1 cellular context compared by ENCODE assay signal in the genomic region with DNA sequence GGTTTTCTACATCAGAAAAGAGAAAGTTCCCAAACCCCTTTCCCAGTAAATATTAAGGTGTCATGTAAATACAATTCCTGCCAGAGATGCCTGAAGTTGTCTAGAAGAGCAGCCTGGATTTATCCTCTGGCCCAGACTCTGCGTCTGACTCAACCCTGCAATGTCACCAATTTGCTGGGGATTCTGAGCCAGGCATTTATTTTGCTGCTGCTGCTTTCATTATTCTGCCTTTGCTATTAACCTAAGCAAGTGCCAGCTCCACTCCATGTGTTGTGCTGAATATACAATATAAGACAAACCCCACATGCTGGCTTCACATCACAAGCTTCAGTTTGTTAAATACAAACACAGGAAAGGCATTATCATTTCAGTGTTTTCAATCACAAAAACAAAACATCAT.
TF ChIP-seq lines count a peak whose summit lies in the region.

No MANE protein-coding gene starts in this region.

TF ChIP-seq in WTC11, 78 proteins besides CTCF, POLR2A, EP300 and RAD21 (continued from another document):
- TF ChIP-seq, protein P1, sequence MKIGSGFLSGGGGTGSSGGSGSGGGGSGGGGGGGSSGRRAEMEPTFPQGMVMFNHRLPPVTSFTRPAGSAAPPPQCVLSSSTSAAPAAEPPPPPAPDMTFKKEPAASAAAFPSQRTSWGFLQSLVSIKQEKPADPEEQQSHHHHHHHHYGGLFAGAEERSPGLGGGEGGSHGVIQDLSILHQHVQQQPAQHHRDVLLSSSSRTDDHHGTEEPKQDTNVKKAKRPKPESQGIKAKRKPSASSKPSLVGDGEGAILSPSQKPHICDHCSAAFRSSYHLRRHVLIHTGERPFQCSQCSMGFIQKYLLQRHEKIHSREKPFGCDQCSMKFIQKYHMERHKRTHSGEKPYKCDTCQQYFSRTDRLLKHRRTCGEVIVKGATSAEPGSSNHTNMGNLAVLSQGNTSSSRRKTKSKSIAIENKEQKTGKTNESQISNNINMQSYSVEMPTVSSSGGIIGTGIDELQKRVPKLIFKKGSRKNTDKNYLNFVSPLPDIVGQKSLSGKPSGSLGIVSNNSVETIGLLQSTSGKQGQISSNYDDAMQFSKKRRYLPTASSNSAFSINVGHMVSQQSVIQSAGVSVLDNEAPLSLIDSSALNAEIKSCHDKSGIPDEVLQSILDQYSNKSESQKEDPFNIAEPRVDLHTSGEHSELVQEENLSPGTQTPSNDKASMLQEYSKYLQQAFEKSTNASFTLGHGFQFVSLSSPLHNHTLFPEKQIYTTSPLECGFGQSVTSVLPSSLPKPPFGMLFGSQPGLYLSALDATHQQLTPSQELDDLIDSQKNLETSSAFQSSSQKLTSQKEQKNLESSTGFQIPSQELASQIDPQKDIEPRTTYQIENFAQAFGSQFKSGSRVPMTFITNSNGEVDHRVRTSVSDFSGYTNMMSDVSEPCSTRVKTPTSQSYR (CRISPR knock-in tag; IDR thresholded peaks at IDR 0.05): no peak
- TF ChIP-seq, protein P2, sequence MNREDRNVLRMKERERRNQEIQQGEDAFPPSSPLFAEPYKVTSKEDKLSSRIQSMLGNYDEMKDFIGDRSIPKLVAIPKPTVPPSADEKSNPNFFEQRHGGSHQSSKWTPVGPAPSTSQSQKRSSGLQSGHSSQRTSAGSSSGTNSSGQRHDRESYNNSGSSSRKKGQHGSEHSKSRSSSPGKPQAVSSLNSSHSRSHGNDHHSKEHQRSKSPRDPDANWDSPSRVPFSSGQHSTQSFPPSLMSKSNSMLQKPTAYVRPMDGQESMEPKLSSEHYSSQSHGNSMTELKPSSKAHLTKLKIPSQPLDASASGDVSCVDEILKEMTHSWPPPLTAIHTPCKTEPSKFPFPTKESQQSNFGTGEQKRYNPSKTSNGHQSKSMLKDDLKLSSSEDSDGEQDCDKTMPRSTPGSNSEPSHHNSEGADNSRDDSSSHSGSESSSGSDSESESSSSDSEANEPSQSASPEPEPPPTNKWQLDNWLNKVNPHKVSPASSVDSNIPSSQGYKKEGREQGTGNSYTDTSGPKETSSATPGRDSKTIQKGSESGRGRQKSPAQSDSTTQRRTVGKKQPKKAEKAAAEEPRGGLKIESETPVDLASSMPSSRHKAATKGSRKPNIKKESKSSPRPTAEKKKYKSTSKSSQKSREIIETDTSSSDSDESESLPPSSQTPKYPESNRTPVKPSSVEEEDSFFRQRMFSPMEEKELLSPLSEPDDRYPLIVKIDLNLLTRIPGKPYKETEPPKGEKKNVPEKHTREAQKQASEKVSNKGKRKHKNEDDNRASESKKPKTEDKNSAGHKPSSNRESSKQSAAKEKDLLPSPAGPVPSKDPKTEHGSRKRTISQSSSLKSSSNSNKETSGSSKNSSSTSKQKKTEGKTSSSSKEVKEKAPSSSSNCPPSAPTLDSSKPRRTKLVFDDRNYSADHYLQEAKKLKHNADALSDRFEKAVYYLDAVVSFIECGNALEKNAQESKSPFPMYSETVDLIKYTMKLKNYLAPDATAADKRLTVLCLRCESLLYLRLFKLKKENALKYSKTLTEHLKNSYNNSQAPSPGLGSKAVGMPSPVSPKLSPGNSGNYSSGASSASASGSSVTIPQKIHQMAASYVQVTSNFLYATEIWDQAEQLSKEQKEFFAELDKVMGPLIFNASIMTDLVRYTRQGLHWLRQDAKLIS (CRISPR knock-in tag; IDR thresholded peaks at IDR 0.05; ENCODE audit: borderline replicate concordance): no peak
- TF ChIP-seq GRHL2 (CRISPR knock-in tag; IDR thresholded peaks at IDR 0.05; ENCODE audit: insufficient replicate concordance, severe bottlenecking): no peak
- TF ChIP-seq OVOL2 (CRISPR knock-in tag; IDR thresholded peaks at IDR 0.05; ENCODE audit: borderline replicate concordance): no peak
- no peak for TF ChIP-seq TEAD4 (CRISPR knock-in tag; IDR thresholded peaks at IDR 0.05)
- TF ChIP-seq ZNF138 (CRISPR knock-in tag; conservative IDR thresholded peaks at IDR 0.05): no peak
- TF ChIP-seq, protein P3, sequence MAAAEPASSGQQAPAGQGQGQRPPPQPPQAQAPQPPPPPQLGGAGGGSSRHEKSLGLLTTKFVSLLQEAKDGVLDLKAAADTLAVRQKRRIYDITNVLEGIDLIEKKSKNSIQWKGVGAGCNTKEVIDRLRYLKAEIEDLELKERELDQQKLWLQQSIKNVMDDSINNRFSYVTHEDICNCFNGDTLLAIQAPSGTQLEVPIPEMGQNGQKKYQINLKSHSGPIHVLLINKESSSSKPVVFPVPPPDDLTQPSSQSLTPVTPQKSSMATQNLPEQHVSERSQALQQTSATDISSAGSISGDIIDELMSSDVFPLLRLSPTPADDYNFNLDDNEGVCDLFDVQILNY (CRISPR knock-in tag; IDR thresholded peaks at IDR 0.05): no peak
- TF ChIP-seq, protein P4, sequence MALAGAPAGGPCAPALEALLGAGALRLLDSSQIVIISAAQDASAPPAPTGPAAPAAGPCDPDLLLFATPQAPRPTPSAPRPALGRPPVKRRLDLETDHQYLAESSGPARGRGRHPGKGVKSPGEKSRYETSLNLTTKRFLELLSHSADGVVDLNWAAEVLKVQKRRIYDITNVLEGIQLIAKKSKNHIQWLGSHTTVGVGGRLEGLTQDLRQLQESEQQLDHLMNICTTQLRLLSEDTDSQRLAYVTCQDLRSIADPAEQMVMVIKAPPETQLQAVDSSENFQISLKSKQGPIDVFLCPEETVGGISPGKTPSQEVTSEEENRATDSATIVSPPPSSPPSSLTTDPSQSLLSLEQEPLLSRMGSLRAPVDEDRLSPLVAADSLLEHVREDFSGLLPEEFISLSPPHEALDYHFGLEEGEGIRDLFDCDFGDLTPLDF (CRISPR knock-in tag; IDR thresholded peaks at IDR 0.05): no peak
- TF ChIP-seq TP53 (CRISPR knock-in tag; IDR thresholded peaks at IDR 0.05): no peak
- no peak for TF ChIP-seq ELF4 (CRISPR knock-in tag; IDR thresholded peaks at IDR 0.05; ENCODE audit: low read depth)
- TF ChIP-seq, protein P5, sequence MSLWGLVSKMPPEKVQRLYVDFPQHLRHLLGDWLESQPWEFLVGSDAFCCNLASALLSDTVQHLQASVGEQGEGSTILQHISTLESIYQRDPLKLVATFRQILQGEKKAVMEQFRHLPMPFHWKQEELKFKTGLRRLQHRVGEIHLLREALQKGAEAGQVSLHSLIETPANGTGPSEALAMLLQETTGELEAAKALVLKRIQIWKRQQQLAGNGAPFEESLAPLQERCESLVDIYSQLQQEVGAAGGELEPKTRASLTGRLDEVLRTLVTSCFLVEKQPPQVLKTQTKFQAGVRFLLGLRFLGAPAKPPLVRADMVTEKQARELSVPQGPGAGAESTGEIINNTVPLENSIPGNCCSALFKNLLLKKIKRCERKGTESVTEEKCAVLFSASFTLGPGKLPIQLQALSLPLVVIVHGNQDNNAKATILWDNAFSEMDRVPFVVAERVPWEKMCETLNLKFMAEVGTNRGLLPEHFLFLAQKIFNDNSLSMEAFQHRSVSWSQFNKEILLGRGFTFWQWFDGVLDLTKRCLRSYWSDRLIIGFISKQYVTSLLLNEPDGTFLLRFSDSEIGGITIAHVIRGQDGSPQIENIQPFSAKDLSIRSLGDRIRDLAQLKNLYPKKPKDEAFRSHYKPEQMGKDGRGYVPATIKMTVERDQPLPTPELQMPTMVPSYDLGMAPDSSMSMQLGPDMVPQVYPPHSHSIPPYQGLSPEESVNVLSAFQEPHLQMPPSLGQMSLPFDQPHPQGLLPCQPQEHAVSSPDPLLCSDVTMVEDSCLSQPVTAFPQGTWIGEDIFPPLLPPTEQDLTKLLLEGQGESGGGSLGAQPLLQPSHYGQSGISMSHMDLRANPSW (CRISPR knock-in tag; conservative IDR thresholded peaks at IDR 0.05; ENCODE audit: low read depth): no peak
- TF ChIP-seq JAZF1 (CRISPR knock-in tag; IDR thresholded peaks at IDR 0.05): no peak
- TF ChIP-seq NFATC4 (CRISPR knock-in tag; IDR thresholded peaks at IDR 0.05): no peak
